Comparison of ENCODE assay signal across 8 cellular contexts in genomic region chr9:123929177-123929869, GRCh38. TPM values are rescaled to one million over a fixed set of nuclear protein-coding genes. Genes with fewer than 3 reads are reported as not detected.
A peak's percentile ranks its signal among the peaks of the same experiment; 100 is the strongest.
DNase-seq lines count a peak whose midpoint lies in the region; ATAC-seq and TF ChIP-seq lines count a peak whose summit lies in the region.

No MANE protein-coding gene starts in this region.

- H3K27ac ChIP-seq in mammary epithelial cell (ENCODE audit: insufficient read depth, low read depth, low read length), result peak overlapping the region; percentile 9
- peak overlapping the region; percentile 65 for H3K27ac ChIP-seq in lower lobe of right lung

- H3K27me3 ChIP-seq in mammary epithelial cell (ENCODE audit: insufficient read depth, low read length) (no peaks in the 10 kb centered on the region), lower lobe of right lung (ENCODE audit: low read depth) (no peaks in the 10 kb centered on the region)

- H3K4me1 ChIP-seq in mammary epithelial cell (ENCODE audit: insufficient read depth, low read length) (peaks cover 28% of the 10 kb centered on the region), lower lobe of right lung (peaks cover 40% of the 10 kb centered on the region)

- BruUV-seq in mammary epithelial cell (replicated peaks; lab: Mats Ljungman, UMichigan), result no TSS peak

- H3K79me2 ChIP-seq in mammary epithelial cell (ENCODE audit: insufficient read depth, low read length), result peaks cover 46% of the 10 kb centered on the region

- H4K20me1 ChIP-seq in mammary epithelial cell (ENCODE audit: insufficient read depth, low read length), result no peaks in the 10 kb centered on the region

- CTCF ChIA-PET in mammary epithelial cell (lab: Charles Lee; ENCODE audit: low non-redundant PET), result no interaction called here

- peak; percentile 14 for DNase-seq in activated T-cell treated with anti-CD3 and anti-CD28 coated beads for 1 hour (ENCODE audit: low read depth)
- DNase-seq in activated T-cell treated with anti-CD3 and anti-CD28 coated beads, Interleukin-2, amount 50 U/mL, for 1 hour, result no peak
- DNase-seq in RPMI8226, result peak; percentile 34
- DNase-seq in mammary epithelial cell, result no peak
- peak; percentile 48 for DNase-seq in lower lobe of right lung
- DNase-seq in NCI-H1436 (lab: John Stamatoyannopoulos, UW), result no peak

- peak overlapping the region; percentile 47 for H3K9ac ChIP-seq in mammary epithelial cell (ENCODE audit: insufficient read depth, low read length)

- intact Hi-C loops in mammary epithelial cell (cut with micrococcal nuclease), result no loop called here
- intact Hi-C loops in lower lobe of right lung (cut with DNase I), result no loop called here

- H3K36me3 ChIP-seq in mammary epithelial cell (ENCODE audit: insufficient read depth, low read length) (no peaks in the 10 kb centered on the region), lower lobe of right lung (no peaks in the 10 kb centered on the region)

- peaks cover 25% of the 10 kb centered on the region for H3K36me3 Mint-ChIP-seq in stimulated activated naive CD8-positive, alpha-beta T cell treated with anti-CD3 and anti-CD28 coated beads, Interleukin-15, Interleukin-2, amounts not matched to agents 100 ng/mL and 50 ng/mL, for 24 hours (ENCODE audit: low read depth)

- peak overlapping the region; percentile 93 for H3K4me3 Mint-ChIP-seq in stimulated activated naive CD8-positive, alpha-beta T cell treated with anti-CD3 and anti-CD28 coated beads, Interleukin-15, Interleukin-2, amounts not matched to agents 100 ng/mL and 50 ng/mL, for 24 hours

- peak overlapping the region; percentile 94 for H3K27ac Mint-ChIP-seq in stimulated activated naive CD8-positive, alpha-beta T cell treated with anti-CD3 and anti-CD28 coated beads, Interleukin-15, Interleukin-2, amounts not matched to agents 100 ng/mL and 50 ng/mL, for 24 hours

- H3K9me3 Mint-ChIP-seq in stimulated activated naive CD8-positive, alpha-beta T cell treated with anti-CD3 and anti-CD28 coated beads, Interleukin-15, Interleukin-2, amounts not matched to agents 100 ng/mL and 50 ng/mL, for 24 hours, result peaks cover 6% of the 10 kb centered on the region

- H3K4me3 ChIP-seq in mammary epithelial cell (replicated peaks in 1 of 3; ENCODE audit: insufficient read depth in 1 of 3, low read depth in 2 of 3, low read length in 3 of 3) (peak overlapping the region; percentile 50 to 58 (median 53)), lower lobe of right lung (peak overlapping the region; percentile 72)

- peaks cover 12% of the 10 kb centered on the region for H3K27me3 Mint-ChIP-seq in stimulated activated naive CD8-positive, alpha-beta T cell treated with anti-CD3 and anti-CD28 coated beads, Interleukin-15, Interleukin-2, amounts not matched to agents 100 ng/mL and 50 ng/mL, for 24 hours

- H3K9me3 ChIP-seq in mammary epithelial cell (replicated peaks; ENCODE audit: insufficient read depth, low read length), result no peaks in the 10 kb centered on the region
- no peaks in the 10 kb centered on the region for H3K9me3 ChIP-seq in lower lobe of right lung

- dilution Hi-C loops in mammary epithelial cell (cut with HindIII; ENCODE audit: low sequenced_read_pairs), result no loop called here

- peak overlapping the region; percentile 87 for H3K4me2 ChIP-seq in mammary epithelial cell (ENCODE audit: insufficient read depth, low read depth, low read length)

- peaks cover 48% of the 10 kb centered on the region for H3K4me1 Mint-ChIP-seq in stimulated activated naive CD8-positive, alpha-beta T cell treated with anti-CD3 and anti-CD28 coated beads, Interleukin-15, Interleukin-2, amounts not matched to agents 100 ng/mL and 50 ng/mL, for 24 hours (ENCODE audit: low read depth)

- H2AFZ ChIP-seq in mammary epithelial cell (ENCODE audit: low read depth, low read length), result peak overlapping the region; percentile 62

- TF ChIP-seq CTCF in mammary epithelial cell (conservative IDR thresholded peaks at IDR 0.05 in 1 of 2, IDR thresholded peaks at IDR 0.05 in 1 of 2; ENCODE audit: extremely low read depth in 1 of 2, insufficient read depth in 1 of 2, low read depth in 1 of 2, low read length in 2 of 2) (no peak), lower lobe of right lung (IDR thresholded peaks at IDR 0.05) (no peak)

- in situ Hi-C loops in mammary epithelial cell (cut with MboI; ENCODE audit: low sequenced_read_pairs in 2 of 2), result no loop called here

- peak; percentile 16 for ATAC-seq in HG02852 (IDR thresholded peaks at IDR 0.05; ENCODE audit: unreplicated experiment)
- no peak for ATAC-seq in lower lobe of right lung

- 4% methylated on average over 16 of the region's 50 CpGs for WGBS in mammary epithelial cell (ENCODE audit: low coverage, missing lambda C conversion rate)

RNA-seq across cellular contexts. Expression of gene DENND1A, which starts 0.6 kb away (rescaled TPM):
- total RNA-seq in mammary epithelial cell (10 to 100 TPM; 18.5 to 31.6 TPM), lower lobe of right lung (23.0 TPM)
- 32.1 TPM for polyA plus RNA-seq in mammary epithelial cell
- polyA minus RNA-seq in mammary epithelial cell, result 73.5 TPM

Comparison
In these comparisons a context has a peak if more than half of its experiments do, and no peak if none do; other contexts are left out.
1. DNase-seq: peak in activated T-cell treated with anti-CD3 and anti-CD28 coated beads for 1 hour (single experiment), RPMI8226 (single experiment) and lower lobe of right lung (single experiment); none in activated T-cell treated with anti-CD3 and anti-CD28 coated beads, Interleukin-2, amount 50 U/mL, for 1 hour (single experiment), mammary epithelial cell (single experiment) and NCI-H1436 (single experiment).